14 cellular contexts compared by ENCODE assay signal in the genomic region with DNA sequence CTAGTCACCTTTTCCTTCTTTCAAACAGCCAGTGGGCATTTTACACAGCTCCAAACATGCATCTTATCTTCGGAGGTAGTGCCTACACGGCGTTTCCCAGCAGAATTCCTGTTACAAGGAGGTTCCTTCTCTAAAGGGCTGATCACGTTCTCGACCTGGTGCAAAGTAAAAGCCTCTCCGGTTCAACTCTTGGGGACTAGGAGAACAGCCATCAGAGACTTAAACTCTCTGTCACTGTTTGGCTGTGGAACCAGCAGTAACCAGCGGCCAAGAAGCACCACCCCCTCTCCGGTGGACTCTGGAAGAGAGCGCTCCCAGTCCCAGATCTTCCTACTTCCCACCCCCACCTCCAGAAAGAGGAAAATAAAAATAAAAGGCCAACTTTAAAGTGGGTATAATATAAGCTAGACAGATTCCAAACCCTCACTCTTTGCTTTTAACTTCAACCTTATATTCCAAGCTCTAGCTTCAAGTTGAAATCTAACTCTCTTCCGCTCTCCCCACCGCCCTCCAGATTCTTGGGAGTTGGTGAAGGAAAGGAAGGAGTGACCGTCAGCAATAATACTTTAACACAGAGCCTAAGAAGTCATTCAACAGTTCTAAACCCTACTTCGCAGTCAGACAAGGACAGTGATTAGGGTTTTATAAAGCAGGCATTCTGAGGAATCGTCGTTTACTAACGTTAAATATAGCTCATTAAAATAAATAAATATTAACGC. TPM values are rescaled to one million over a fixed set of nuclear protein-coding genes. Genes with fewer than 3 reads are reported as not detected.
DNase-seq lines count a peak whose midpoint lies in the region; ATAC-seq, FAIRE-seq and TF ChIP-seq lines count a peak whose summit lies in the region.
"Had no signal": no experiment of that assay in that cellular context is flagged by ENCODE, and none has a peak within 500 bp of the region (broad histone marks: within the 10 kb centered on the region; RNA-seq: fewer than 3 reads in every experiment).

No MANE protein-coding gene starts in this region.

- H3K4ac ChIP-seq in H1 (replicated peaks; ENCODE audit: insufficient read length, low read depth, low read length) (no peak overlapping the region), mesenchymal stem cell (ENCODE audit: low read depth in 1 of 2, low read length in 2 of 2) (no peak overlapping the region)

- H3K9me3 ChIP-seq in H1 (ENCODE audit: insufficient read depth in 2 of 2, low read depth in 1 of 2, low read length in 1 of 2) (no peaks in the 10 kb centered on the region), mesenchymal stem cell (ENCODE audit: control insufficient read depth, low read length) (no peaks in the 10 kb centered on the region), suprapubic skin (no peaks in the 10 kb centered on the region)
- no peaks in the 10 kb centered on the region for H3K9me3 ChIP-seq in CD8-positive, alpha-beta T cell (ENCODE audit: low read length)

- no peak overlapping the region for H2BK12ac ChIP-seq in H1 (ENCODE audit: low read depth, low read length)
- no peak overlapping the region for H2BK12ac ChIP-seq in mesenchymal stem cell (ENCODE audit: low read length in 2 of 2)

- H3K9me3 Mint-ChIP-seq in CD8-positive, alpha-beta T cell = peaks cover 5% of the 10 kb centered on the region
- peaks cover 0 to 3% of the 10 kb centered on the region in 2 donors for H3K9me3 Mint-ChIP-seq in activated naive CD4-positive, alpha-beta T cell treated with anti-CD3 and anti-CD28 coated beads, Interleukin-2, amount 50 U/mL, for 72 hours
- H3K9me3 Mint-ChIP-seq: activated B cell treated with CpG ODN at 0.5 μM for 24 hours; activated naive CD4-positive, alpha-beta T cell treated with anti-CD3 and anti-CD28 coated beads for 36 hours had no signal

- H2AK5ac ChIP-seq in H1 (ENCODE audit: low read depth, low read length) (no peak overlapping the region), mesenchymal stem cell (ENCODE audit: low read length, severe bottlenecking) (no peak overlapping the region)

- TF ChIP-seq CTCF in H1 (IDR thresholded peaks at IDR 0.05; ENCODE audit: control extremely low read depth in 1 of 3, insufficient read depth in 1 of 3, low read depth in 1 of 3, low read length in 3 of 3) (no peak), suprapubic skin (IDR thresholded peaks at IDR 0.05) (no peak)
- no peak for TF ChIP-seq CTCF in CD8-positive, alpha-beta T cell (IDR thresholded peaks at IDR 0.05)

- H3K23ac ChIP-seq in H1 (ENCODE audit: insufficient read length) = no peak overlapping the region
- no peak overlapping the region for H3K23ac ChIP-seq in mesenchymal stem cell (ENCODE audit: low read length in 2 of 2)

- H3K4me2 ChIP-seq in H1 (ENCODE audit: insufficient read depth in 1 of 2, low read depth in 2 of 2, low read length in 2 of 2) = peak overlapping the region; percentile 94 to 96
- peak overlapping the region; percentile 78 for H3K4me2 ChIP-seq in mesenchymal stem cell (ENCODE audit: low read length, poor library complexity, severe bottlenecking)

- H3K4me1 Mint-ChIP-seq in CD8-positive, alpha-beta T cell (ENCODE audit: low read depth) = peaks cover 3% of the 10 kb centered on the region

- H4K5ac ChIP-seq in H1 (ENCODE audit: insufficient read length, low read depth, low read length) = no peak overlapping the region

- H2BK20ac ChIP-seq in H1 (ENCODE audit: low read length) = no peak overlapping the region

- H3K27me3 ChIP-seq in H1 (replicated peaks in 1 of 4; ENCODE audit: control insufficient read depth in 3 of 4, extremely low read depth in 1 of 4, insufficient read depth in 3 of 4, low read length in 3 of 4) (peaks cover 10 to 41% (median 20%) of the 10 kb centered on the region in 4 experiments), mesenchymal stem cell (ENCODE audit: control insufficient read depth in 1 of 2, insufficient read depth in 1 of 2, low read length in 2 of 2) (peaks cover 0 to 58% of the 10 kb centered on the region in 2 experiments), suprapubic skin (peaks cover 53% of the 10 kb centered on the region)
- no peaks in the 10 kb centered on the region for H3K27me3 ChIP-seq in CD8-positive, alpha-beta T cell (ENCODE audit: insufficient read depth, low read length)

- TF ChIP-seq POLR2A in H1 (IDR thresholded peaks at IDR 0.05; ENCODE audit: control extremely low read depth in 1 of 2, low read depth in 2 of 2, low read length in 2 of 2) (no peak), suprapubic skin (IDR thresholded peaks at IDR 0.05) (no peak)

- H2BK120ac ChIP-seq in H1 (replicated peaks; ENCODE audit: low read depth, low read length) (no peak overlapping the region), mesenchymal stem cell (ENCODE audit: low read depth, low read length) (no peak overlapping the region)

- H3K79me2 ChIP-seq in H1 (ENCODE audit: control insufficient read depth in 1 of 2, insufficient read depth in 2 of 2, low read length in 2 of 2) = no peaks in the 10 kb centered on the region

- no peak for TF ChIP-seq RAD21 in H1 (IDR thresholded peaks at IDR 0.05 in 1 of 2, conservative IDR thresholded peaks at IDR 0.05 in 1 of 2; ENCODE audit: low read depth in 2 of 2, low read length in 2 of 2)

- ATAC-seq in CD8-positive, alpha-beta T cell = no peak
- no peak for ATAC-seq in activated naive CD4-positive, alpha-beta T cell treated with anti-CD3 and anti-CD28 coated beads, Interleukin-2, amount 50 U/mL, for 72 hours

- H2AFZ ChIP-seq in H1 (ENCODE audit: low read length) = peak overlapping the region; percentile 89
- no peak overlapping the region for H2AFZ ChIP-seq in mesenchymal stem cell (ENCODE audit: low read depth, low read length)

- no peak overlapping the region for H3K4me3 Mint-ChIP-seq in CD8-positive, alpha-beta T cell
- H3K4me3 Mint-ChIP-seq: activated B cell treated with CpG ODN at 0.5 μM for 24 hours; activated naive CD4-positive, alpha-beta T cell treated with anti-CD3 and anti-CD28 coated beads for 36 hours had no signal

- H3K27me3 Mint-ChIP-seq in CD8-positive, alpha-beta T cell (ENCODE audit: low read depth) = peaks cover 9% of the 10 kb centered on the region

- H3K27ac Mint-ChIP-seq in CD8-positive, alpha-beta T cell = no peak overlapping the region
- no peak overlapping the region for H3K27ac Mint-ChIP-seq in activated naive CD4-positive, alpha-beta T cell treated with anti-CD3 and anti-CD28 coated beads, Interleukin-2, amount 50 U/mL, for 72 hours
- H3K27ac Mint-ChIP-seq: activated B cell treated with CpG ODN at 0.5 μM for 24 hours; activated naive CD4-positive, alpha-beta T cell treated with anti-CD3 and anti-CD28 coated beads for 36 hours had no signal

- H3K18ac ChIP-seq in H1 (ENCODE audit: extremely low read depth, low read length) (no peak overlapping the region), mesenchymal stem cell (ENCODE audit: low read depth in 1 of 2, low read length in 2 of 2) (no peak overlapping the region)

- 5% methylated on average over 17 of the region's 17 CpGs; no CpG with 5 or more reads in 1 of the 2 experiments for WGBS in H1 (ENCODE audit: extremely low coverage in 1 of 2, insufficient coverage in 1 of 2, insufficient read length in 1 of 2, insufficient replicate concordance in 2 of 2, low coverage in 1 of 2, low lambda C conversion rate in 2 of 2, missing lambda C conversion rate in 1 of 2), 2 experiments
- 4% methylated on average over 6 of the region's 17 CpGs for WGBS in mesenchymal stem cell
- WGBS in suprapubic skin = 7% methylated on average over 17 of the region's 17 CpGs

- intact Hi-C loops in CD8-positive, alpha-beta T cell (cut with DNase I, micrococcal nuclease) = no loop called here

- FAIRE-seq in H1 (lab: Jason Lieb, UNC) = no peak

- no peaks in the 10 kb centered on the region for H3K79me1 ChIP-seq in H1 (ENCODE audit: low read depth, low read length)
- H3K79me1 ChIP-seq in mesenchymal stem cell (replicated peaks; ENCODE audit: low read length, poor library complexity, severe bottlenecking) = no peaks in the 10 kb centered on the region

- CTCF ChIA-PET in H1 (lab: Charles Lee; ENCODE audit: partially characterized antibody) = no interaction called here
- CTCF ChIA-PET in CD8-positive, alpha-beta T cell (lab: Charles Lee) = interaction anchor here (1.0 kb wide), 1 partner anchor 25 kb away, joined by 4 read pairs; no protein-coding TSS in a partner anchor

- H3K14ac ChIP-seq in H1 (ENCODE audit: insufficient read length) (no peak overlapping the region), mesenchymal stem cell (ENCODE audit: low read length in 2 of 2) (no peak overlapping the region)

- H2BK5ac ChIP-seq in H1 (ENCODE audit: low read depth, low read length) (no peak overlapping the region), mesenchymal stem cell (ENCODE audit: low read depth, low read length, poor library complexity, severe bottlenecking) (no peak overlapping the region)

- POLR2A ChIA-PET in H1 (lab: Charles Lee; ENCODE audit: partially characterized antibody) = no interaction called here
- POLR2A ChIA-PET in CD8-positive, alpha-beta T cell (lab: Charles Lee) = no interaction called here

- H3K36me3 Mint-ChIP-seq in CD8-positive, alpha-beta T cell = no peaks in the 10 kb centered on the region
- peaks cover 0 to 21% of the 10 kb centered on the region in 2 donors for H3K36me3 Mint-ChIP-seq in activated naive CD4-positive, alpha-beta T cell treated with anti-CD3 and anti-CD28 coated beads, Interleukin-2, amount 50 U/mL, for 72 hours

- DNase-seq in NCI-H2227 treated with DMSO at 0.1 percent for 48 hours (lab: John Stamatoyannopoulos, UW) (peak; percentile 29), H1 (ENCODE audit: low read depth in 1 of 2, low spot score in 2 of 2) (no peak), mesenchymal stem cell (no peak), suprapubic skin (ENCODE audit: low spot score in 2 of 2) (no peak), COLO668 (lab: John Stamatoyannopoulos, UW; ENCODE audit: unreplicated experiment) (no peak)
- no peak for DNase-seq in CD8-positive, alpha-beta T cell
- DNase-seq in activated CD4-positive, alpha-beta T cell treated with anti-CD3 and anti-CD28 coated beads, Interleukin-2, amount 50 U/mL, for 4 hours = no peak
- DNase-seq in activated naive CD4-positive, alpha-beta T cell treated with anti-CD3 and anti-CD28 coated beads, Interleukin-2, amount 50 U/mL, for 72 hours (ENCODE audit: low spot score in 2 of 2) = no peak
- DNase-seq: activated B cell treated with CpG ODN at 0.5 μM for 24 hours; activated naive CD4-positive, alpha-beta T cell treated with anti-CD3 and anti-CD28 coated beads for 36 hours; NCI-H1694; RPMI8226 had no signal

- peaks cover 12% of the 10 kb centered on the region; the same call in 1 of the 2 replicates for H3K23me2 ChIP-seq in H1 (ENCODE audit: low read depth, low read length)

- H4K91ac ChIP-seq in H1 (replicated peaks; ENCODE audit: insufficient read length, low read length) (no peak overlapping the region), mesenchymal stem cell (ENCODE audit: low read length) (no peak overlapping the region)

- H4K8ac ChIP-seq in H1 (ENCODE audit: extremely low read depth, insufficient read depth, low read length) (no peak overlapping the region), mesenchymal stem cell (ENCODE audit: low read length) (no peak overlapping the region)

- H3K4me3 ChIP-seq in H1 (ENCODE audit: extremely low read depth in 1 of 4, insufficient read depth in 2 of 4, low read depth in 3 of 4, low read length in 4 of 4) (peak overlapping the region; percentile 41 to 65 (median 56); a peak in 6 of 8 replicates), mesenchymal stem cell (ENCODE audit: insufficient read depth in 1 of 2, low read depth in 1 of 2, low read length in 2 of 2) (peak overlapping the region in 1 of 2 experiments; percentile 51), suprapubic skin (peak overlapping the region; percentile 21)
- no peak overlapping the region for H3K4me3 ChIP-seq in CD8-positive, alpha-beta T cell (ENCODE audit: low read depth, low read length)

- H3K4me1 ChIP-seq in H1 (replicated peaks in 1 of 4; ENCODE audit: control insufficient read depth in 3 of 4, insufficient read depth in 4 of 4, low read length in 3 of 4) = peaks cover 2 to 4% (median 3%) of the 10 kb centered on the region in 4 experiments; a peak in 5 of 7 replicates
- peaks cover 9% of the 10 kb centered on the region for H3K4me1 ChIP-seq in mesenchymal stem cell (ENCODE audit: control insufficient read depth, insufficient read depth, low read depth, low read length)
- H3K4me1 ChIP-seq in suprapubic skin = peaks cover 34% of the 10 kb centered on the region
- no peaks in the 10 kb centered on the region for H3K4me1 ChIP-seq in CD8-positive, alpha-beta T cell (ENCODE audit: insufficient read depth, low read length)

- no peak overlapping the region for H3K56ac ChIP-seq in H1 (replicated peaks; ENCODE audit: insufficient read length, low read depth, low read length)

- no peaks in the 10 kb centered on the region for H3K36me3 ChIP-seq in H1 (ENCODE audit: control insufficient read depth in 2 of 4, insufficient read depth in 4 of 4, low read length in 3 of 4)
- H3K36me3 ChIP-seq in mesenchymal stem cell (ENCODE audit: control insufficient read depth in 1 of 2, insufficient read depth in 2 of 2, low read depth in 1 of 2, low read length in 2 of 2) = no peaks in the 10 kb centered on the region
- no peaks in the 10 kb centered on the region for H3K36me3 ChIP-seq in suprapubic skin
- no peaks in the 10 kb centered on the region for H3K36me3 ChIP-seq in CD8-positive, alpha-beta T cell (ENCODE audit: insufficient read depth, low read length)

- H3K9ac ChIP-seq in H1 (replicated peaks in 1 of 4; ENCODE audit: extremely low read depth in 1 of 4, low read depth in 3 of 4, low read length in 3 of 4) = no peak overlapping the region; a peak in 1 of 7 replicates
- no peak overlapping the region for H3K9ac ChIP-seq in mesenchymal stem cell (ENCODE audit: low read length)

- H2BK15ac ChIP-seq in H1 (ENCODE audit: low read length) (no peak overlapping the region), mesenchymal stem cell (ENCODE audit: low read depth, poor library complexity, severe bottlenecking) (no peak overlapping the region)

- no peaks in the 10 kb centered on the region for H4K20me1 ChIP-seq in H1 (replicated peaks in 1 of 2; ENCODE audit: control insufficient read depth in 1 of 2, insufficient read depth in 2 of 2, low read length in 2 of 2)

- TF ChIP-seq EP300 in H1 (IDR thresholded peaks at IDR 0.05; ENCODE audit: borderline replicate concordance in 1 of 2, low read depth in 2 of 2, low read length in 2 of 2) = no peak
- TF ChIP-seq EP300 in suprapubic skin (IDR thresholded peaks at IDR 0.05) = no peak

- no peak overlapping the region for H3K27ac ChIP-seq in H1 (ENCODE audit: low read depth, low read length)
- H3K27ac ChIP-seq in mesenchymal stem cell (ENCODE audit: low read length, poor library complexity, severe bottlenecking) = no peak overlapping the region
- no peak overlapping the region for H3K27ac ChIP-seq in suprapubic skin
- H3K27ac ChIP-seq in CD8-positive, alpha-beta T cell (ENCODE audit: low read depth, low read length) = no peak overlapping the region
- H3K27ac ChIP-seq: epithelial cell of prostate, HL-60 had no signal

RNA-seq across cellular contexts. Expression of a gene that starts 2.9 kb away (rescaled TPM):
- 0.36 TPM in 1 of 2 replicates, not detected in the other for total RNA-seq in H1 (2021; fragmentation: NEBNext Ultra II Directional; extraction: Animal tissue kit (Norgen Biotek cat#: 25700))
- 0.09 TPM in 1 of 2 replicates, not detected in the other for polyA plus RNA-seq in H1 (2011; rRNA removed)
- polyA plus RNA-seq in H1 (2011; cell fraction: cytosol; rRNA removed) = not detected
- polyA plus RNA-seq in H1 (2011; cell fraction: nucleus; rRNA removed) = not detected
- polyA plus RNA-seq in H1 (2012, experiment 1 of 2) = not detected in 4 replicates
- polyA plus RNA-seq in H1 (2012, experiment 2 of 2) = 0.59 TPM
- polyA plus RNA-seq in H1 (2013, experiment 1 of 2) = not detected
- polyA plus RNA-seq in H1 (2013, experiment 2 of 2) = not detected
- 0.28 TPM in 1 of 2 replicates, not detected in the other for polyA minus RNA-seq in H1 (2011; rRNA and poly(A)+ RNA removed)
- polyA minus RNA-seq in H1 (2011; cell fraction: cytosol; rRNA and poly(A)+ RNA removed) = not detected
- not detected for polyA minus RNA-seq in H1 (2011; cell fraction: nucleus; rRNA and poly(A)+ RNA removed)
- polyA plus RNA-seq in mesenchymal stem cell (2013, experiment 1 of 2) = not detected
- polyA plus RNA-seq in mesenchymal stem cell (2013, experiment 2 of 2) = not detected
- total RNA-seq in suprapubic skin = under 1 TPM in 2 of 4 donors, not detected in 2; 0.13 to 0.53 TPM
- not detected for total RNA-seq in CD8-positive, alpha-beta T cell
- total RNA-seq in activated naive CD4-positive, alpha-beta T cell treated with anti-CD3 and anti-CD28 coated beads, Interleukin-2, amount 50 U/mL, for 72 hours = not detected
- total RNA-seq: activated B cell treated with CpG ODN at 0.5 μM for 24 hours; activated naive CD4-positive, alpha-beta T cell treated with anti-CD3 and anti-CD28 coated beads for 36 hours had no signal
